9 cellular contexts compared by ENCODE assay signal in the genomic region with DNA sequence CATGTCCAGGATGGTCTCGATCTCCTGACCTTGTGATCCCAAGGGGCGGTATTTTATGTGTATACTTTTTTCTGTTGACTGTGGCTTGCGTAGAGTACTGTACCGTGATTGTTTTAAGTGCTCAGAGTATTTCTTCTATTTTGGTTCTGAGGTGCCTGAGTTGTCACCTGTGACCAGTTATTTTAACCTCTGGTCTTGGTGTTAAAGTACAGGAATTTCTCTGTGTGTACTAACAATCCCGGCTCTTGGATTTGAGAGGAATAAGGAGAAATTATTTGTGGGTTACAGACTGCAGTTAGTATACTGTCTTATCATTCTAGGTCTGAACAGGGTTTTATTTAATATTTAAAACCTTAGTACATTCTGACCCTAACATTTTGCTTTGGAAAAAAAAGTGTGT. TPM values are rescaled to one million over a fixed set of nuclear protein-coding genes. Genes with fewer than 3 reads are reported as not detected.
A peak's percentile ranks its signal among the peaks of the same experiment; 100 is the strongest.
DNase-seq lines count a peak whose midpoint lies in the region; ATAC-seq and TF ChIP-seq lines count a peak whose summit lies in the region.
"Had no signal": no experiment of that assay in that cellular context is flagged by ENCODE, and none has a peak within 500 bp of the region (broad histone marks: within the 10 kb centered on the region; RNA-seq: fewer than 3 reads in every experiment).

No MANE protein-coding gene starts in this region.

- ATAC-seq in CD8-positive, alpha-beta T cell = no peak
- ATAC-seq in HG02840 (IDR thresholded peaks at IDR 0.05; ENCODE audit: low FRiP score, unreplicated experiment) (no peak), HG03025 (IDR thresholded peaks at IDR 0.05; ENCODE audit: low FRiP score, unreplicated experiment) (no peak)
- ATAC-seq in natural killer cell treated with Interleukin-12 subunit alpha and Interleukin-12 subunit beta and Interleukin-15 and Interleukin-18, amount 100 ng/mL, for 72 hours = no peak

- H2AFZ ChIP-seq in MM.1S (ENCODE audit: low read length) = no peak overlapping the region
- H2AFZ ChIP-seq in parathyroid adenoma = no peak overlapping the region

- no peaks in the 10 kb centered on the region for H3K9me3 ChIP-seq in CD8-positive, alpha-beta T cell (ENCODE audit: low read length)
- H3K9me3 ChIP-seq in MM.1S (replicated peaks; ENCODE audit: insufficient read depth, low read length) (no peaks in the 10 kb centered on the region), parathyroid adenoma (ENCODE audit: control insufficient read depth, low read length) (no peaks in the 10 kb centered on the region)

- peak overlapping the region; percentile 52 for H3K27ac Mint-ChIP-seq in CD8-positive, alpha-beta T cell
- no peak overlapping the region for H3K27ac Mint-ChIP-seq in natural killer cell treated with Interleukin-12 subunit alpha and Interleukin-12 subunit beta and Interleukin-15 and Interleukin-18, amount 100 ng/mL, for 72 hours

- H3K4me1 Mint-ChIP-seq in CD8-positive, alpha-beta T cell (ENCODE audit: low read depth) = peaks cover 50% of the 10 kb centered on the region
- peaks cover 28 to 33% of the 10 kb centered on the region in 2 donors for H3K4me1 Mint-ChIP-seq in natural killer cell treated with Interleukin-12 subunit alpha and Interleukin-12 subunit beta and Interleukin-15 and Interleukin-18, amount 100 ng/mL, for 72 hours (ENCODE audit: low read depth in 2 of 2)

- CTCF ChIA-PET in CD8-positive, alpha-beta T cell (lab: Charles Lee) = no interaction called here

- peaks cover 14% of the 10 kb centered on the region for H3F3A ChIP-seq in MM.1S (ENCODE audit: insufficient read depth, low read length)

- H3K27me3 Mint-ChIP-seq in CD8-positive, alpha-beta T cell (ENCODE audit: low read depth) = no peaks in the 10 kb centered on the region
- no peaks in the 10 kb centered on the region for H3K27me3 Mint-ChIP-seq in natural killer cell treated with Interleukin-12 subunit alpha and Interleukin-12 subunit beta and Interleukin-15 and Interleukin-18, amount 100 ng/mL, for 72 hours

- no peaks in the 10 kb centered on the region for H3K9me2 ChIP-seq in MM.1S (replicated peaks; ENCODE audit: insufficient read depth, low read length)

- H3K9me3 Mint-ChIP-seq in CD8-positive, alpha-beta T cell = no peaks in the 10 kb centered on the region
- H3K9me3 Mint-ChIP-seq in natural killer cell treated with Interleukin-12 subunit alpha and Interleukin-12 subunit beta and Interleukin-15 and Interleukin-18, amount 100 ng/mL, for 72 hours = no peaks in the 10 kb centered on the region

- H4K20me1 ChIP-seq in MM.1S (ENCODE audit: insufficient read depth, low read length) = peaks cover 29% of the 10 kb centered on the region

- H3K27me3 ChIP-seq in CD8-positive, alpha-beta T cell (ENCODE audit: insufficient read depth, low read length) = no peaks in the 10 kb centered on the region
- H3K27me3 ChIP-seq in MM.1S (replicated peaks; ENCODE audit: insufficient read depth, low read length) = no peaks in the 10 kb centered on the region
- H3K27me3 ChIP-seq in parathyroid adenoma (ENCODE audit: control insufficient read depth, insufficient read depth, low read length) = no peaks in the 10 kb centered on the region

- intact Hi-C loops in CD8-positive, alpha-beta T cell (cut with DNase I, micrococcal nuclease) = loop anchor here (5.0 to 10.0 kb wide), 3 partner anchors 51 to 291 kb away; partner anchors contain the start of genes PFDN1 (in 1 of the 2) and PURA (in 1 of the 2)

- H3K9ac ChIP-seq in MM.1S (ENCODE audit: low read length) = no peak overlapping the region
- no peak overlapping the region for H3K9ac ChIP-seq in parathyroid adenoma

- H3K4me1 ChIP-seq in CD8-positive, alpha-beta T cell (ENCODE audit: insufficient read depth, low read length) = peaks cover 41% of the 10 kb centered on the region
- H3K4me1 ChIP-seq in MM.1S (ENCODE audit: low read length) = no peaks in the 10 kb centered on the region; the same call in 1 of the 2 replicates
- no peaks in the 10 kb centered on the region for H3K4me1 ChIP-seq in parathyroid adenoma

- no peak for TF ChIP-seq CTCF in CD8-positive, alpha-beta T cell (IDR thresholded peaks at IDR 0.05)
- TF ChIP-seq CTCF in MM.1S (IDR thresholded peaks at IDR 0.05; ENCODE audit: low read length) (no peak), epithelial cell of esophagus (IDR thresholded peaks at IDR 0.05; ENCODE audit: insufficient read depth, low read depth, low read length, missing control alignments) (no peak), parathyroid adenoma (IDR thresholded peaks at IDR 0.05) (no peak)

- H3K4me2 ChIP-seq in MM.1S (ENCODE audit: low read depth, low read length) = peak overlapping the region; percentile 95; the same call in 1 of the 2 replicates
- peak overlapping the region; percentile 93 for H3K4me2 ChIP-seq in parathyroid adenoma (ENCODE audit: low read length)

- no peak overlapping the region for H3K4me3 ChIP-seq in CD8-positive, alpha-beta T cell (ENCODE audit: low read depth, low read length)
- H3K4me3 ChIP-seq in MM.1S (ENCODE audit: low read length) (peak overlapping the region; percentile 98), epithelial cell of esophagus (ENCODE audit: low read length) (peak overlapping the region; percentile 96), parathyroid adenoma (ENCODE audit: low read depth, low read length) (peak overlapping the region; percentile 89)

- H3K36me3 Mint-ChIP-seq in CD8-positive, alpha-beta T cell = peaks cover 22% of the 10 kb centered on the region
- no peaks in the 10 kb centered on the region for H3K36me3 Mint-ChIP-seq in natural killer cell treated with Interleukin-12 subunit alpha and Interleukin-12 subunit beta and Interleukin-15 and Interleukin-18, amount 100 ng/mL, for 72 hours

- POLR2A ChIA-PET in CD8-positive, alpha-beta T cell (lab: Charles Lee) = no interaction called here

- no peak for DNase-seq in CD8-positive, alpha-beta T cell
- no peak for DNase-seq in MM.1S
- no peak for DNase-seq in epithelial cell of esophagus (ENCODE audit: low read depth)
- no peak for DNase-seq in natural killer cell treated with Interleukin-12 subunit alpha and Interleukin-12 subunit beta and Interleukin-15 and Interleukin-18, amount 100 ng/mL, for 72 hours (ENCODE audit: low spot score)
- no peak for DNase-seq in activated CD8-positive, alpha-beta memory T cell treated with anti-CD3 and anti-CD28 coated beads, Interleukin-2, amount 50 U/mL, for 48 hours
- DNase-seq: cortex of kidney had no signal

- no peak overlapping the region for H3K27ac ChIP-seq in CD8-positive, alpha-beta T cell (ENCODE audit: low read depth, low read length)
- H3K27ac ChIP-seq in MM.1S (ENCODE audit: low read length) (no peak overlapping the region), parathyroid adenoma (no peak overlapping the region)

- H3K4me3 Mint-ChIP-seq in CD8-positive, alpha-beta T cell = no peak overlapping the region
- no peak overlapping the region for H3K4me3 Mint-ChIP-seq in natural killer cell treated with Interleukin-12 subunit alpha and Interleukin-12 subunit beta and Interleukin-15 and Interleukin-18, amount 100 ng/mL, for 72 hours

- H3K79me2 ChIP-seq in MM.1S (ENCODE audit: low read length) (peaks cover 85% of the 10 kb centered on the region), parathyroid adenoma (peaks cover 48% of the 10 kb centered on the region)

- no peaks in the 10 kb centered on the region for H3K36me3 ChIP-seq in CD8-positive, alpha-beta T cell (ENCODE audit: insufficient read depth, low read length)
- H3K36me3 ChIP-seq in MM.1S (replicated peaks; ENCODE audit: insufficient read depth, low read length) (no peaks in the 10 kb centered on the region), parathyroid adenoma (ENCODE audit: control insufficient read depth, insufficient read depth, low read length) (no peaks in the 10 kb centered on the region)

RNA-seq across cellular contexts. Expression of gene ANKHD1, which starts 2.0 kb away (rescaled TPM):
- 100 to 1,000 TPM; 209 to 212 TPM for total RNA-seq in CD8-positive, alpha-beta T cell
- total RNA-seq in natural killer cell treated with Interleukin-12 subunit alpha and Interleukin-12 subunit beta and Interleukin-15 and Interleukin-18, amount 100 ng/mL, for 72 hours = 100 to 1,000 TPM; 136 to 156 TPM

RNA-seq across cellular contexts. Expression of gene SLC4A9, which starts 43.6 kb away (rescaled TPM):
- not detected for total RNA-seq in CD8-positive, alpha-beta T cell
- not detected for total RNA-seq in natural killer cell treated with Interleukin-12 subunit alpha and Interleukin-12 subunit beta and Interleukin-15 and Interleukin-18, amount 100 ng/mL, for 72 hours

RNA-seq across cellular contexts. Expression of gene HBEGF, which starts 57.2 kb away (rescaled TPM):
- under 1 TPM; 0.30 to 0.50 TPM for total RNA-seq in CD8-positive, alpha-beta T cell
- total RNA-seq in natural killer cell treated with Interleukin-12 subunit alpha and Interleukin-12 subunit beta and Interleukin-15 and Interleukin-18, amount 100 ng/mL, for 72 hours = 10 to 100 TPM; 56.0 to 63.0 TPM

Comparison
In these comparisons a context has a peak if more than half of its experiments do, and no peak if none do; other contexts are left out.
1. RNA of gene HBEGF, which starts 57.2 kb away (total RNA-seq): 56.0 to 63.0 TPM in natural killer cell treated with Interleukin-12 subunit alpha and Interleukin-12 subunit beta and Interleukin-15 and Interleukin-18, amount 100 ng/mL, for 72 hours; 0.30 to 0.50 TPM in CD8-positive, alpha-beta T cell; every median in the first group is over 10 times any median in the second.